Comparison of ENCODE assay signal across 22 cellular contexts in genomic region chr11:95863486-95864140, GRCh38.
DNase-seq lines count a peak whose midpoint lies in the region; ATAC-seq and TF ChIP-seq lines count a peak whose summit lies in the region.
"Had no signal": no experiment of that assay in that cellular context is flagged by ENCODE, and none has a peak within 500 bp of the region (broad histone marks: within the 10 kb centered on the region; RNA-seq: fewer than 3 reads in every experiment).

No MANE protein-coding gene starts in this region.

- TF ChIP-seq CTCF in AG04449 (IDR thresholded peaks at IDR 0.05; ENCODE audit: insufficient read depth, low read length, missing control alignments): no peak
- TF ChIP-seq CTCF in astrocyte of the cerebellum (IDR thresholded peaks at IDR 0.05; ENCODE audit: low read depth, low read length, missing control alignments): no peak
- no peak for TF ChIP-seq CTCF in right lobe of liver (IDR thresholded peaks at IDR 0.05)

- in situ Hi-C loops in astrocyte of the cerebellum (cut with HindIII; ENCODE audit: low sequenced_read_pairs): no loop called here

- WGBS in right lobe of liver (ENCODE audit: insufficient coverage, low coverage, low lambda C conversion rate, missing lambda C conversion rate): 86% methylated on average over 2 of the region's 2 CpGs

- peaks cover 8% of the 10 kb centered on the region for H3K4me1 Mint-ChIP-seq in activated T-cell treated with anti-CD3 and anti-CD28 coated beads, Interleukin-2, amount 50 U/mL, for 72 hours (ENCODE audit: low read depth)
- H3K4me1 Mint-ChIP-seq: mesothelial cell of epicardium; stimulated activated naive CD8-positive, alpha-beta T cell treated with anti-CD3 and anti-CD28 coated beads, Interleukin-15, amount 100 ng/mL, for 72 hours had no signal

- ATAC-seq in activated T-cell treated with anti-CD3 and anti-CD28 coated beads, Interleukin-2, amount 50 U/mL, for 72 hours (replicated peaks in 1 of 2): no peak
- no peak for ATAC-seq in right lobe of liver
- ATAC-seq: body of pancreas; HepG2; left colon; stimulated activated naive CD8-positive, alpha-beta T cell treated with anti-CD3 and anti-CD28 coated beads, Interleukin-15, amount 100 ng/mL, for 72 hours; T-helper 17 cell had no signal

- CTCF ChIA-PET in AG04449 (lab: Yijun Ruan, JAX): interaction anchor here (0.7 to 2.6 kb wide), 3 partner anchors 15 to 530 kb away, joined by 3 to 10 read pairs (median 6); no protein-coding TSS in a partner anchor

- H3K4me3 Mint-ChIP-seq in activated T-cell treated with anti-CD3 and anti-CD28 coated beads, Interleukin-2, amount 50 U/mL, for 72 hours: no peak overlapping the region
- H3K4me3 Mint-ChIP-seq: CD8-positive, alpha-beta memory T cell; mesothelial cell of epicardium; stimulated activated naive CD8-positive, alpha-beta T cell treated with anti-CD3 and anti-CD28 coated beads, Interleukin-15, amount 100 ng/mL, for 72 hours; T-helper 17 cell had no signal

- H3K9me3 Mint-ChIP-seq in activated T-cell treated with anti-CD3 and anti-CD28 coated beads, Interleukin-2, amount 50 U/mL, for 72 hours: no peaks in the 10 kb centered on the region
- H3K9me3 Mint-ChIP-seq: CD8-positive, alpha-beta memory T cell; mesothelial cell of epicardium; stimulated activated naive CD8-positive, alpha-beta T cell treated with anti-CD3 and anti-CD28 coated beads, Interleukin-15, amount 100 ng/mL, for 72 hours had no signal

- no peak overlapping the region for H3K27ac ChIP-seq in right lobe of liver
- H3K27ac ChIP-seq: body of pancreas, upper lobe of left lung had no signal

- peaks cover 0 to 1% (median 0%) of the 10 kb centered on the region in 4 donors for H3K36me3 ChIP-seq in right lobe of liver

- intact Hi-C loops in right lobe of liver (cut with DNase I): no loop called here

- no peaks in the 10 kb centered on the region for H3K4me1 ChIP-seq in right lobe of liver
- H3K4me1 ChIP-seq: body of pancreas, upper lobe of left lung had no signal

- DNase-seq in AG04449 (ENCODE audit: low read depth, low spot score): peak; percentile 63
- peak; percentile 45 for DNase-seq in HS-5 (ENCODE audit: low read depth)
- DNase-seq in astrocyte of the cerebellum (ENCODE audit: low read depth): peak; percentile 85
- DNase-seq in hepatic stellate cell (ENCODE audit: low spot score): peak; percentile 8
- no peak for DNase-seq in activated T-cell treated with anti-CD3 and anti-CD28 coated beads, Interleukin-2, amount 50 U/mL, for 72 hours
- DNase-seq in right lobe of liver: no peak
- no peak for DNase-seq in A172 (ENCODE audit: low spot score)
- no peak for DNase-seq in cerebellum (ENCODE audit: low spot score)
- DNase-seq: activated CD4-positive, alpha-beta T cell treated with anti-CD3 and anti-CD28 coated beads for 1 hour; activated CD8-positive, alpha-beta memory T cell treated with anti-CD3 and anti-CD28 coated beads, Interleukin-2, amount 50 U/mL, for 4 hours; body of pancreas; CD8-positive, alpha-beta memory T cell; hypothalamus; left colon; NCI-H2029; NCI-H510A; SHP77; stimulated activated naive CD8-positive, alpha-beta T cell treated with anti-CD3 and anti-CD28 coated beads, Interleukin-15, amount 100 ng/mL, for 72 hours; T-helper 17 cell; upper lobe of left lung had no signal

- peaks cover 3 to 6% of the 10 kb centered on the region in 2 donors for H3K36me3 Mint-ChIP-seq in activated T-cell treated with anti-CD3 and anti-CD28 coated beads, Interleukin-2, amount 50 U/mL, for 72 hours (ENCODE audit: insufficient read depth in 2 of 2)

- no peaks in the 10 kb centered on the region for H3K27me3 Mint-ChIP-seq in activated T-cell treated with anti-CD3 and anti-CD28 coated beads, Interleukin-2, amount 50 U/mL, for 72 hours (ENCODE audit: low read depth)
- H3K27me3 Mint-ChIP-seq: CD8-positive, alpha-beta memory T cell; stimulated activated naive CD8-positive, alpha-beta T cell treated with anti-CD3 and anti-CD28 coated beads, Interleukin-15, amount 100 ng/mL, for 72 hours; T-helper 17 cell had no signal

- POLR2A ChIA-PET in AG04449 (lab: Yijun Ruan, JAX): interaction anchor here (0.8 kb wide), 1 partner anchor 14 kb away, joined by 3 read pairs; no protein-coding TSS in a partner anchor

- no peaks in the 10 kb centered on the region for H3K27me3 ChIP-seq in right lobe of liver
- H3K27me3 ChIP-seq: body of pancreas, upper lobe of left lung had no signal

- no peaks in the 10 kb centered on the region for H3K9me3 ChIP-seq in right lobe of liver
- H3K9me3 ChIP-seq: body of pancreas, upper lobe of left lung had no signal

- H3K4me3 ChIP-seq in AG04449 (ENCODE audit: low read depth, low read length): no peak overlapping the region
- no peak overlapping the region for H3K4me3 ChIP-seq in astrocyte of the cerebellum (ENCODE audit: low read depth, low read length)
- H3K4me3 ChIP-seq in right lobe of liver: no peak overlapping the region
- H3K4me3 ChIP-seq: body of pancreas, upper lobe of left lung had no signal

- H3K27ac Mint-ChIP-seq in activated T-cell treated with anti-CD3 and anti-CD28 coated beads, Interleukin-2, amount 50 U/mL, for 72 hours: no peak overlapping the region
- H3K27ac Mint-ChIP-seq: mesothelial cell of epicardium; stimulated activated naive CD8-positive, alpha-beta T cell treated with anti-CD3 and anti-CD28 coated beads, Interleukin-15, amount 100 ng/mL, for 72 hours; T-helper 17 cell had no signal

- no peak for TF ChIP-seq POLR2A in right lobe of liver (IDR thresholded peaks at IDR 0.05)

Comparison
In these comparisons a context has a peak if more than half of its experiments do, and no peak if none do; other contexts are left out.
1. DNase-seq: peak in AG04449 (single experiment), HS-5 (single experiment), astrocyte of the cerebellum (single experiment) and hepatic stellate cell (single experiment); none in activated T-cell treated with anti-CD3 and anti-CD28 coated beads, Interleukin-2, amount 50 U/mL, for 72 hours (0 of 2), right lobe of liver (0 of 3), A172 (single experiment) and cerebellum (single experiment).